In the genomic region with DNA sequence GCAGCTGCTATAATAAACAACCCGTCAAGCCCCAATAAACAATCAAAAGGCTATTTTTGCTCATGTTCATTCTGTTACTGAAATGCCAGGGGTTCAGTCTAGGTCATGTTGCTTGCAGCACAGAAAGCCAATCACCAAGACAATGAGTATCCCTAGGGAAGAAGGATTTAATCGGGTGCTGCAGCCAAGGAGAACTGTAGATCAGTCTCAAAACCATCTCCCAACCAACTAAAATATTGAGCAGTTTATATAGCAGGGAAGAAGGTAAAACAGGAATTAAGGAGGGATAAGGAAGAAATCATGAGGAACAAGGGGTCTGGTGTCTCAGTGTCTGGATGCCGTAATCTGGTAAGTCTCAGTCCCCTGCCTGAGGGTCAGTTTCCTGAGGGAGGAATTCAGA, we compare ENCODE assay signal across 11 cellular contexts.
"Had no signal": no experiment of that assay in that cellular context is flagged by ENCODE, and none has a peak within 500 bp of the region (broad histone marks: within the 10 kb centered on the region; RNA-seq: fewer than 3 reads in every experiment).

No MANE protein-coding gene starts in this region.

- FAIRE-seq: H1, H54 had no signal

- H3K36me3 ChIP-seq: HAP-1 had no signal

- DNase-seq: GM23248, GOT3, H7, H9, HCEC 1CT, HFFc6 had no signal

- H3K9ac ChIP-seq: GM23248 had no signal

- ATAC-seq: GM23338, HCT116 had no signal

- H3K4me3 ChIP-seq: GM23248, GM23338, HAP-1 had no signal

- H3K27ac ChIP-seq: GM23248 had no signal

- H3K4me1 ChIP-seq: HAP-1 had no signal

- H2AFZ ChIP-seq: GM23248, GM23338 had no signal

- H3K4me2 ChIP-seq: GM23338 had no signal
